8 cellular contexts compared by ENCODE assay signal in genomic region chr16:154223-155030, GRCh38. TPM values are rescaled to one million over a fixed set of nuclear protein-coding genes. Genes with fewer than 3 reads are reported as not detected.
A peak's percentile ranks its signal among the peaks of the same experiment; 100 is the strongest.
DNase-seq lines count a peak whose midpoint lies in the region; ATAC-seq and TF ChIP-seq lines count a peak whose summit lies in the region.

No MANE protein-coding gene starts in this region.

- peak overlapping the region in 1 of 4 donors; percentile 46 for H3K27ac ChIP-seq in upper lobe of left lung

- ATAC-seq in central memory CD8-positive, alpha-beta T cell (replicated peaks; ENCODE audit: extremely low read depth, poor library complexity, severe bottlenecking): peak; percentile 19
- peak; percentile 43 for ATAC-seq in memory B cell (ENCODE audit: low read depth)
- peak in 1 of 2 donors; percentile 49 for ATAC-seq in upper lobe of left lung (ENCODE audit: low FRiP score in 2 of 2)

- H3K27me3 ChIP-seq in upper lobe of left lung: peaks cover 0 to 6% (median 4%) of the 10 kb centered on the region in 4 donors

- no peak for TF ChIP-seq EP300 in upper lobe of left lung (IDR thresholded peaks at IDR 0.05)

- H3K36me3 Mint-ChIP-seq in central memory CD8-positive, alpha-beta T cell (ENCODE audit: insufficient read depth): peaks cover 2% of the 10 kb centered on the region
- H3K36me3 Mint-ChIP-seq in memory B cell: no peaks in the 10 kb centered on the region

- H3K4me3 Mint-ChIP-seq in central memory CD8-positive, alpha-beta T cell: peak overlapping the region; percentile 59
- peak overlapping the region; percentile 61 for H3K4me3 Mint-ChIP-seq in memory B cell

- DNase-seq in DMS114 treated with DMSO at 0.1 percent for 48 hours (lab: John Stamatoyannopoulos, UW; ENCODE audit: unreplicated experiment): peak; percentile 21
- DNase-seq in LHCN-M2 (ENCODE audit: low read depth): peak; percentile 13
- no peak for DNase-seq in central memory CD8-positive, alpha-beta T cell (ENCODE audit: low spot score in 2 of 2)
- DNase-seq in memory B cell (ENCODE audit: low spot score in 2 of 2): no peak
- peak in 1 of 2 donors; percentile 87 for DNase-seq in upper lobe of left lung
- no peak for DNase-seq in occipital lobe (lab: John Stamatoyannopoulos, UW)
- DNase-seq in HUDEP-2 (lab: John Stamatoyannopoulos, UW; ENCODE audit: unreplicated experiment in 76 of 76): no peak
- DNase-seq in GOT3 (lab: John Stamatoyannopoulos, UW): no peak

- no peaks in the 10 kb centered on the region for H3K9me3 ChIP-seq in upper lobe of left lung

- peak overlapping the region; percentile 13 to 61 (median 44) for H3K4me3 ChIP-seq in upper lobe of left lung

- H3K4me1 ChIP-seq in upper lobe of left lung: peaks cover 8 to 11% (median 10%) of the 10 kb centered on the region in 4 donors

- H3K27me3 Mint-ChIP-seq in central memory CD8-positive, alpha-beta T cell: peaks cover 41% of the 10 kb centered on the region
- H3K27me3 Mint-ChIP-seq in memory B cell: peaks cover 22% of the 10 kb centered on the region

- H3K36me3 ChIP-seq in upper lobe of left lung: no peaks in the 10 kb centered on the region

- TF ChIP-seq POLR2A in upper lobe of left lung (IDR thresholded peaks at IDR 0.05): no peak

- TF ChIP-seq CTCF in upper lobe of left lung (IDR thresholded peaks at IDR 0.05): no peak

- H3K4me1 Mint-ChIP-seq in central memory CD8-positive, alpha-beta T cell: peaks cover 9% of the 10 kb centered on the region
- H3K4me1 Mint-ChIP-seq in memory B cell: peaks cover 11% of the 10 kb centered on the region

- no peak overlapping the region for H3K27ac Mint-ChIP-seq in central memory CD8-positive, alpha-beta T cell (ENCODE audit: low read depth)
- no peak overlapping the region for H3K27ac Mint-ChIP-seq in memory B cell

- H3K9me3 Mint-ChIP-seq in central memory CD8-positive, alpha-beta T cell: no peaks in the 10 kb centered on the region
- H3K9me3 Mint-ChIP-seq in memory B cell: no peaks in the 10 kb centered on the region

- WGBS in upper lobe of left lung, 2 donors: 2 to 3% methylated on average over 10 to 41 of the region's 57 CpGs

RNA-seq across cellular contexts. Expression of gene HBZ, which starts 2.0 kb away (rescaled TPM):
- total RNA-seq in LHCN-M2 (2014; rRNA removed) (not detected in 2 replicates), upper lobe of left lung (1 to 10 TPM in 2 of 6 donors, not detected in 4; 1.1 to 1.2 TPM), occipital lobe (0.31 TPM)
- polyA plus RNA-seq in LHCN-M2 (2012): not detected

RNA-seq across cellular contexts. Expression of gene HBM, which starts 11.4 kb away (rescaled TPM):
- total RNA-seq in LHCN-M2 (2014; rRNA removed) (not detected in 2 replicates), upper lobe of left lung (1 to 10 TPM in 1 of 6 donors, not detected in 5; 1.7 TPM), occipital lobe (15.0 TPM)
- not detected for polyA plus RNA-seq in LHCN-M2 (2012)

RNA-seq across cellular contexts. Expression of gene NPRL3, which starts 16.0 kb away (rescaled TPM):
- 11.5 and 21.8 TPM in 2 replicates for total RNA-seq in LHCN-M2 (2014; rRNA removed)
- 32.9 TPM for polyA plus RNA-seq in LHCN-M2 (2012)
- 10 to 100 TPM; 22.6 to 70.2 (median 29.7) TPM for total RNA-seq in upper lobe of left lung
- 6.1 TPM for total RNA-seq in occipital lobe

RNA-seq across cellular contexts. Expression of gene HBA2, which starts 18.2 kb away (rescaled TPM):
- 0.77 TPM in 1 of 2 replicates, not detected in the other for total RNA-seq in LHCN-M2 (2014; rRNA removed)
- polyA plus RNA-seq in LHCN-M2 (2012): not detected
- total RNA-seq in upper lobe of left lung: 1,000 to 10,000 TPM in 1 of 6 donors, 100 to 1,000 TPM in 3, 10 to 100 TPM in 2; 40.1 to 1,032 (median 301) TPM
- total RNA-seq in occipital lobe: 614 TPM

RNA-seq across cellular contexts. Expression of gene HBA1, which starts 22.1 kb away (rescaled TPM):
- total RNA-seq in LHCN-M2 (2014; rRNA removed) (not detected in 2 replicates), upper lobe of left lung (100 to 1,000 TPM in 3 of 6 donors, 10 to 100 TPM in 2, not detected in 1; 52.7 to 591 (median 286) TPM), occipital lobe (270 TPM)
- 1.4 TPM for polyA plus RNA-seq in LHCN-M2 (2012)

Comparison
In these comparisons a context has a peak if more than half of its experiments do, and no peak if none do; other contexts are left out.
1. DNase-seq: peak in DMS114 treated with DMSO at 0.1 percent for 48 hours (single experiment) and LHCN-M2 (single experiment); none in central memory CD8-positive, alpha-beta T cell (0 of 2), memory B cell (0 of 2), occipital lobe (single experiment), HUDEP-2 (0 of 76) and GOT3 (single experiment).